In the genomic region with DNA sequence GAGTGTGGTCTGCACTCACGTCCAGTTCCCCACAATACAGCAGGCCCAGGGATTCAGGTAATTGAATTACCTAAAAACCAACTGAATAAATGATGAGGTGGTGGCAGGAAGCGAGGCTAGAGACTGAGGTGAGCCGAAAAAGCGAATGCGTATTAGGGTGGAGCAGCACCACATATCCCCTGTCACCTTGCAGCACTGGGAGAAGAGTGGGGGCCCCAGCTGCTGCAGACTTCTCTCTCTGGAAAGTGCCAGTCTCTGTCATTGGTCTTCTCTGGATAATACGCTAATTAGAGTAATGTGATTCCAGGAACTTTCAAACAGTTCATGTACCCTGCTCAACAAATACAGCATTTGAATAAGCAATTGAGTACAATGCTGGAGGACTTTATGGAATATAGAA, we compare ENCODE assay signal across 32 cellular contexts.
"Had no signal": no experiment of that assay in that cellular context is flagged by ENCODE, and none has a peak within 500 bp of the region (broad histone marks: within the 10 kb centered on the region; RNA-seq: fewer than 3 reads in every experiment).

No MANE protein-coding gene starts in this region.

- H3K4me2 ChIP-seq: neural progenitor cell, smooth muscle cell had no signal

- H3K9ac ChIP-seq: neural progenitor cell, parathyroid adenoma had no signal

- H3K4me1 Mint-ChIP-seq: memory B cell; natural killer cell; stimulated activated naive CD8-positive, alpha-beta T cell treated with anti-CD3 and anti-CD28 coated beads, Interleukin-15, amount 100 ng/mL, for 72 hours had no signal

- H3K79me2 ChIP-seq: parathyroid adenoma had no signal

- H3K4me3 Mint-ChIP-seq: dendritic cell treated with granulocyte-macrophage colony-stimulating factor and Interleukin-4, amounts not matched to agents 40 ng/mL and 50 ng/mL, for 4 days; endodermal cell; memory B cell; natural killer cell; neural progenitor cell; stimulated activated naive CD8-positive, alpha-beta T cell treated with anti-CD3 and anti-CD28 coated beads, Interleukin-15, amount 100 ng/mL, for 72 hours had no signal

- H3K4me3 ChIP-seq: colonic mucosa, esophagus muscularis mucosa, gastroesophageal sphincter, heart left ventricle, lung, neural progenitor cell, right atrium auricular region, smooth muscle cell, suprapubic skin, transverse colon, upper lobe of right lung, uterus had no signal

- H3K9me3 Mint-ChIP-seq: dendritic cell treated with granulocyte-macrophage colony-stimulating factor and Interleukin-4, amounts not matched to agents 40 ng/mL and 50 ng/mL, for 4 days; endodermal cell; memory B cell; natural killer cell; neural progenitor cell; stimulated activated naive CD8-positive, alpha-beta T cell treated with anti-CD3 and anti-CD28 coated beads, Interleukin-15, amount 100 ng/mL, for 72 hours had no signal

- H3K27ac Mint-ChIP-seq: dendritic cell treated with granulocyte-macrophage colony-stimulating factor and Interleukin-4, amounts not matched to agents 40 ng/mL and 50 ng/mL, for 4 days; endodermal cell; memory B cell; natural killer cell; neural progenitor cell; progenitor cell of endocrine pancreas; stimulated activated naive CD8-positive, alpha-beta T cell treated with anti-CD3 and anti-CD28 coated beads, Interleukin-15, amount 100 ng/mL, for 72 hours had no signal

- ATAC-seq: foreskin keratinocyte; gastroesophageal sphincter; heart left ventricle; left colon; left ventricle myocardium superior; natural killer cell; sciatic nerve; stimulated activated naive CD8-positive, alpha-beta T cell treated with anti-CD3 and anti-CD28 coated beads, Interleukin-15, amount 100 ng/mL, for 72 hours; upper lobe of right lung had no signal

- H3K9me3 ChIP-seq: colonic mucosa, esophagus muscularis mucosa, gastroesophageal sphincter, heart left ventricle, right atrium auricular region, suprapubic skin, transverse colon, upper lobe of right lung, uterus had no signal

- H3K36me3 Mint-ChIP-seq: neural progenitor cell had no signal

- H3K4me1 ChIP-seq: colonic mucosa, esophagus muscularis mucosa, foreskin keratinocyte, gastroesophageal sphincter, heart left ventricle, parathyroid adenoma, right atrium auricular region, suprapubic skin, transverse colon, upper lobe of right lung, uterus had no signal

- H3K27me3 Mint-ChIP-seq: dendritic cell treated with granulocyte-macrophage colony-stimulating factor and Interleukin-4, amounts not matched to agents 40 ng/mL and 50 ng/mL, for 4 days; memory B cell; progenitor cell of endocrine pancreas; stimulated activated naive CD8-positive, alpha-beta T cell treated with anti-CD3 and anti-CD28 coated beads, Interleukin-15, amount 100 ng/mL, for 72 hours had no signal

- H3K36me3 ChIP-seq: colonic mucosa, neural progenitor cell, right atrium auricular region, suprapubic skin, transverse colon, upper lobe of right lung, uterus had no signal

- H2AFZ ChIP-seq: neural progenitor cell, parathyroid adenoma had no signal

- H3K27ac ChIP-seq: colonic mucosa, esophagus muscularis mucosa, foreskin keratinocyte, gastroesophageal sphincter, heart left ventricle, neural progenitor cell, parathyroid adenoma, right atrium auricular region, suprapubic skin, transverse colon, upper lobe of right lung, uterus had no signal

- FAIRE-seq: endothelial cell of umbilical vein had no signal

- H3K27me3 ChIP-seq: colonic mucosa, esophagus muscularis mucosa, foreskin keratinocyte, gastroesophageal sphincter, heart left ventricle, neural progenitor cell, right atrium auricular region, suprapubic skin, transverse colon, upper lobe of right lung, uterus had no signal

- DNase-seq: colonic mucosa; effector CD8-positive, alpha-beta T cell; endodermal cell; foreskin keratinocyte; heart left ventricle; hippocampal formation; kidney glomerular epithelial cell; left colon; left ventricle myocardium superior; natural killer cell; stimulated activated CD4-positive, alpha-beta T cell treated with anti-CD3 and anti-CD28 coated beads, Interleukin-12 subunit alpha, Interleukin-12 subunit beta, amount 100 ng/mL, for 4 hours; stimulated activated CD4-positive, alpha-beta T cell treated with anti-CD3 and anti-CD28 coated beads, Interleukin-1b, Interleukin-23, amount 100 ng/mL, for 48 hours; stimulated activated CD4-positive, alpha-beta T cell treated with anti-CD3 and anti-CD28 coated beads, Interleukin-4, amount 100 ng/mL, for 1 hour; stimulated activated CD8-positive, alpha-beta memory T cell treated with anti-CD3 and anti-CD28 coated beads, Interleukin-4, amount 100 ng/mL, for 48 hours; stimulated activated naive CD4-positive, alpha-beta T cell; stimulated activated naive CD8-positive, alpha-beta T cell treated with anti-CD3 and anti-CD28 coated beads, Interleukin-15, amount 100 ng/mL, for 72 hours; transverse colon; upper lobe of right lung; uterus had no signal
